In genomic region chr7:727806-728460, GRCh38 we compare ENCODE assay signal across 1 cellular context.
TF ChIP-seq lines count a peak whose summit lies in the region.

No MANE protein-coding gene starts in this region.

TF ChIP-seq in IMR-90, 13 proteins besides CTCF, POLR2A, EP300 and RAD21 (continued from another document):
- TF ChIP-seq, protein P1, sequence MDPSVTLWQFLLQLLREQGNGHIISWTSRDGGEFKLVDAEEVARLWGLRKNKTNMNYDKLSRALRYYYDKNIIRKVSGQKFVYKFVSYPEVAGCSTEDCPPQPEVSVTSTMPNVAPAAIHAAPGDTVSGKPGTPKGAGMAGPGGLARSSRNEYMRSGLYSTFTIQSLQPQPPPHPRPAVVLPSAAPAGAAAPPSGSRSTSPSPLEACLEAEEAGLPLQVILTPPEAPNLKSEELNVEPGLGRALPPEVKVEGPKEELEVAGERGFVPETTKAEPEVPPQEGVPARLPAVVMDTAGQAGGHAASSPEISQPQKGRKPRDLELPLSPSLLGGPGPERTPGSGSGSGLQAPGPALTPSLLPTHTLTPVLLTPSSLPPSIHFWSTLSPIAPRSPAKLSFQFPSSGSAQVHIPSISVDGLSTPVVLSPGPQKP (IDR thresholded peaks at IDR 0.05; ENCODE audit: borderline replicate concordance, low read depth, low read length) = no peak
- TF ChIP-seq USF2 (IDR thresholded peaks at IDR 0.05; ENCODE audit: low read depth, low read length) = no peak
- no peak for TF ChIP-seq MAFK (IDR thresholded peaks at IDR 0.05; ENCODE audit: low read depth, low read length)
- TF ChIP-seq CHD1 (IDR thresholded peaks at IDR 0.05; ENCODE audit: low read depth, low read length) = no peak
- no peak for TF ChIP-seq NFE2L2 (IDR thresholded peaks at IDR 0.05; ENCODE audit: low read depth, low read length)
TF ChIP-seq in IMR-90: peak in this region for 0.
